Comparison of ENCODE assay signal across 10 cellular contexts in the genomic region with DNA sequence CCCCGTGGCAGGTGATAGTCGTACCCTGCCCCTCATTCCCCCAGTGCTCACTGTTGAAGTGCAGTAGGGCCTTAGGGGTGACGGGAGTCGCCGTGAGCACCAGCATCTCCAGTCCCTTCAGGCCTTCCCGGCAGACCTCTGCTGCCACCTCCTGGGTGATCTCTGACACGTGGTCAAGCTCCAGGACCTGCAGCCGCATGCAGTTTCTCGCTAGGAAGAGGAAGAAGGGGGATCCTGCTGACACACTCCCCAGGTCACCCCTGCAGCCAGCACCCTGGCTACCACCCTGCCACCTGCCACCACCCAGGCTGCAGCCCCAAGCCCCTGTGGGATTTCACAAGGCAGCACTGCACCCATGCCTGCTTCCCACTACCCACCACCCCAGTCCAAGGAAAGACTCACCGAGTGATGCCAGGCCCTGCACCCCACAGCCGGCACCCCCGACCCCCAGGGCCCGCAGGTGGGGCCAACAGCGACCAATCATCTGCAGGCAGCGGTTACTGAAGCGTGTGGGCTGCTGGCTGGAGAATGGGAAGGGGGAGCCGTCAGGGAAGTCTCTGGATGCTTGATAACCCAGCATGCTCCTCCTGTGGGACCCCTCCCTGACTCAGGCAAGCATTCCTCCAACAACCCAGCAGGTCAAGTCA. TPM values are rescaled to one million over a fixed set of nuclear protein-coding genes. Genes with fewer than 3 reads are reported as not detected.
DNase-seq lines count a peak whose midpoint lies in the region; ATAC-seq, FAIRE-seq and TF ChIP-seq lines count a peak whose summit lies in the region.
"Had no signal": no experiment of that assay in that cellular context is flagged by ENCODE, and none has a peak within 500 bp of the region (broad histone marks: within the 10 kb centered on the region; RNA-seq: fewer than 3 reads in every experiment).

No MANE protein-coding gene starts in this region.

- in situ Hi-C loops in IMR-90 (cut with MboI; ENCODE audit: low sequenced_read_pairs) (no loop called here), K562 (cut with MboI) (no loop called here)

- ATAC-seq in IMR-90 (ENCODE audit: low read depth) (peak; percentile 84), K562 (peak; percentile 94), HG03039 (IDR thresholded peaks at IDR 0.05; ENCODE audit: unreplicated experiment) (no peak)
- ATAC-seq in activated T-helper 17 cell treated with anti-CD3 and anti-CD28 coated beads, Interleukin-2, amount 50 U/mL, for 72 hours (replicated peaks) = no peak

- no peak overlapping the region for H3K27ac Mint-ChIP-seq in activated T-helper 17 cell treated with anti-CD3 and anti-CD28 coated beads, Interleukin-2, amount 50 U/mL, for 72 hours

- POLR2A ChIA-PET in IMR-90 (lab: Charles Lee; ENCODE audit: unreplicated experiment) = no interaction called here
- POLR2A ChIA-PET in K562 (lab: Yijun Ruan, JAX) = interaction anchor here (0.6 to 0.9 kb wide), 3 partner anchors 10 to 238 kb away, joined by 3 to 6 read pairs (median 4); no protein-coding TSS in a partner anchor

- no peak overlapping the region for H4K8ac ChIP-seq in IMR-90 (ENCODE audit: low read depth in 2 of 2, low read length in 2 of 2)

- peaks cover 34% of the 10 kb centered on the region for H3K36me3 Mint-ChIP-seq in activated T-helper 17 cell treated with anti-CD3 and anti-CD28 coated beads, Interleukin-2, amount 50 U/mL, for 72 hours (ENCODE audit: low read depth)

- H3K9me1 ChIP-seq in IMR-90 (ENCODE audit: insufficient read depth, low read length) (0 out of 2 replicates have a peak, but pooled peaks cover 3% of the 10 kb centered on the region), K562 (ENCODE audit: control insufficient read depth, insufficient read depth, low read length) (no peaks in the 10 kb centered on the region)

- no peak for TF ChIP-seq EP300 in K562 (IDR thresholded peaks at IDR 0.05; ENCODE audit: low read length)

- H3K9ac ChIP-seq in IMR-90 (ENCODE audit: low read depth, low read length) (no peak overlapping the region), K562 (ENCODE audit: insufficient read depth in 1 of 2, low read depth in 2 of 2, low read length in 2 of 2) (peak overlapping the region in 1 of 2 experiments; percentile 82; a peak in 2 of 4 replicates)

- H3K27me3 ChIP-seq in IMR-90 (ENCODE audit: control insufficient read depth, insufficient read depth, low read length) (no peaks in the 10 kb centered on the region), K562 (ENCODE audit: control insufficient read depth in 2 of 2, insufficient read depth in 2 of 2, low read length in 2 of 2) (no peaks in the 10 kb centered on the region)

- no peak overlapping the region for H2BK5ac ChIP-seq in IMR-90 (ENCODE audit: low read depth, low read length, poor library complexity, severe bottlenecking)

- H2AFZ ChIP-seq in IMR-90 (replicated peaks; ENCODE audit: low read length, poor library complexity) = peak overlapping the region; percentile 62
- H2AFZ ChIP-seq in K562 (ENCODE audit: low read depth, low read length) = peak overlapping the region; percentile 71

- H3K4ac ChIP-seq in IMR-90 (ENCODE audit: low read depth, low read length) = no peak overlapping the region

- H3K36me3 ChIP-seq in IMR-90 (ENCODE audit: control insufficient read depth, insufficient read depth, low read length) (peaks cover 8% of the 10 kb centered on the region), K562 (ENCODE audit: control insufficient read depth, insufficient read depth, low read length) (no peaks in the 10 kb centered on the region)

- peak; percentile 31 for DNase-seq in COLO829 (ENCODE audit: low spot score)
- DNase-seq in IMR-90 = peak; percentile 43
- DNase-seq in K562 (ENCODE audit: extremely low read depth in 1 of 4, low spot score in 3 of 4) = peak; percentile 80 to 84 (median 80)
- DNase-seq in kidney tubule cell (ENCODE audit: low spot score) = peak; percentile 63
- DNase-seq in NCI-H187 treated with DMSO at 0.1 percent for 48 hours (lab: John Stamatoyannopoulos, UW) = no peak
- no peak for DNase-seq in NCI-H2107 treated with DMSO at 0.1 percent for 48 hours (lab: John Stamatoyannopoulos, UW; ENCODE audit: unreplicated experiment)
- DNase-seq: stimulated activated naive B cell treated with anti-CD40 and anti-IgM and Interleukin-4, amounts not matched to agents 10 μg/mL and 1 μg/mL and 100 μg/mL, for 72 hours had no signal

- no peak overlapping the region for H3K4me3 ChIP-seq in IMR-90 (ENCODE audit: insufficient read depth, low read depth, low read length)
- no peak overlapping the region for H3K4me3 ChIP-seq in K562

- no peaks in the 10 kb centered on the region for H3K79me2 ChIP-seq in K562 (ENCODE audit: control insufficient read depth, insufficient read depth, low read length)

- H3K79me1 ChIP-seq in IMR-90 (ENCODE audit: low read depth in 1 of 2, low read length in 2 of 2) = no peaks in the 10 kb centered on the region

- FAIRE-seq in K562 (lab: Jason Lieb, UNC) = peak; percentile 91
- FAIRE-seq: endometrium had no signal

- H2AK5ac ChIP-seq in IMR-90 (ENCODE audit: low read depth, low read length) = no peak overlapping the region

- no TSS peak for BruUV-seq in IMR-90 (replicated peaks; lab: Mats Ljungman, UMichigan)
- BruUV-seq in K562 (replicated peaks; lab: Mats Ljungman, UMichigan) = no TSS peak

- no peaks in the 10 kb centered on the region for H3K4me1 Mint-ChIP-seq in activated T-helper 17 cell treated with anti-CD3 and anti-CD28 coated beads, Interleukin-2, amount 50 U/mL, for 72 hours

- TF ChIP-seq CTCF in IMR-90 (conservative IDR thresholded peaks at IDR 0.05; ENCODE audit: low read depth, low read length) (peak; percentile 45), K562 (IDR thresholded peaks at IDR 0.05 in 2 of 3, conservative IDR thresholded peaks at IDR 0.05 in 1 of 3; ENCODE audit: insufficient read depth in 2 of 3, low read depth in 1 of 3, low read length in 3 of 3) (peak; percentile 80 to 84 (median 80))

- H3K4me1 ChIP-seq in IMR-90 (ENCODE audit: control insufficient read depth, insufficient read depth, low read length) (no peaks in the 10 kb centered on the region), K562 (replicated peaks in 1 of 2; ENCODE audit: control insufficient read depth in 2 of 2, insufficient read depth in 2 of 2, low read length in 2 of 2) (peaks cover 2 to 12% of the 10 kb centered on the region in 2 experiments; a peak in 2 of 5 replicates)

- no peak overlapping the region for H3K4me3 Mint-ChIP-seq in activated T-helper 17 cell treated with anti-CD3 and anti-CD28 coated beads, Interleukin-2, amount 50 U/mL, for 72 hours
- H3K4me3 Mint-ChIP-seq: stimulated activated naive B cell treated with anti-CD40 and anti-IgM and Interleukin-4, amounts not matched to agents 10 μg/mL and 1 μg/mL and 100 μg/mL, for 72 hours had no signal

- H3K14ac ChIP-seq in IMR-90 (replicated peaks; ENCODE audit: low read depth, low read length) = no peak overlapping the region

- H4K20me1 ChIP-seq in IMR-90 (ENCODE audit: insufficient read depth, low read length) (peaks cover 8% of the 10 kb centered on the region), K562 (replicated peaks; ENCODE audit: control insufficient read depth, insufficient read depth, low read length) (peaks cover 6% of the 10 kb centered on the region; the same call in 1 of the 2 replicates)

- H3K27ac ChIP-seq in IMR-90 (ENCODE audit: insufficient read depth, low read length) (no peak overlapping the region), K562 (ENCODE audit: extremely low read depth, low read depth, low read length) (no peak overlapping the region)

- no peak overlapping the region for H4K91ac ChIP-seq in IMR-90 (ENCODE audit: insufficient read depth, low read depth, low read length)

- intact Hi-C loops in IMR-90 (cut with micrococcal nuclease) (loop anchor here (5.0 kb wide), 1 partner anchor 98 kb away; no protein-coding TSS in a partner anchor), K562 (cut with micrococcal nuclease) (loop anchor here (1.0 to 5.0 kb wide), 3 partner anchors 48 to 367 kb away; no protein-coding TSS in a partner anchor)

- CTCF ChIA-PET in IMR-90 (lab: Yijun Ruan, JAX) = interaction anchor here (0.7 kb wide), 1 partner anchor 11 kb away, joined by 4 read pairs; no protein-coding TSS in a partner anchor
- CTCF ChIA-PET in K562 (lab: Yijun Ruan, JAX; ENCODE audit: low intra/inter-chr PET ratio) = interaction anchor here (1.0 to 2.0 kb wide), 4 partner anchors 100 to 373 kb away, joined by 3 to 10 read pairs (median 5); a partner anchor contains a TSS

- no peak overlapping the region for H2BK120ac ChIP-seq in IMR-90 (ENCODE audit: low read depth, low read length)

- H2BK15ac ChIP-seq in IMR-90 (ENCODE audit: low read depth, low read length) = no peak overlapping the region

- H2BK20ac ChIP-seq in IMR-90 (ENCODE audit: low read depth, low read length) = no peak overlapping the region

- H4K5ac ChIP-seq in IMR-90 (ENCODE audit: low read depth, low read length) = no peak overlapping the region

- H3K23ac ChIP-seq in IMR-90 (ENCODE audit: low read depth, low read length) = no peak overlapping the region

- no peak overlapping the region for H2AK9ac ChIP-seq in IMR-90 (replicated peaks; ENCODE audit: low read depth, low read length, poor library complexity)

- dilution Hi-C loops in IMR-90 (cut with HindIII; ENCODE audit: low sequenced_read_pairs, unreplicated experiment) = no loop called here

- H3K9me3 ChIP-seq in IMR-90 (ENCODE audit: control insufficient read depth, insufficient read depth, low read length) (no peaks in the 10 kb centered on the region), K562 (replicated peaks; ENCODE audit: control insufficient read depth, insufficient read depth, low read depth, low read length) (no peaks in the 10 kb centered on the region)

- WGBS in IMR-90 (ENCODE audit: extremely low coverage in 2 of 2, insufficient read length in 1 of 2), 2 experiments = 21% methylated on average over 4 of the region's 17 CpGs; no CpG with 5 or more reads in 1 of the 2 experiments
- 15% methylated on average over 16 of the region's 17 CpGs for WGBS in K562 (ENCODE audit: insufficient coverage, low coverage, missing lambda C conversion rate)

- H3K56ac ChIP-seq in IMR-90 (ENCODE audit: extremely low read depth, insufficient read depth, low read length) = no peak overlapping the region

- no peak overlapping the region for H3K18ac ChIP-seq in IMR-90 (ENCODE audit: low read depth, low read length)

- TF ChIP-seq RAD21 in IMR-90 (IDR thresholded peaks at IDR 0.05; ENCODE audit: low read length) (peak; percentile 46), K562 (CRISPR knock-in tag; conservative IDR thresholded peaks at IDR 0.05 in 1 of 2, IDR thresholded peaks at IDR 0.05 in 1 of 2) (peak; percentile 58 to 77)

- H3K27me3 Mint-ChIP-seq in activated T-helper 17 cell treated with anti-CD3 and anti-CD28 coated beads, Interleukin-2, amount 50 U/mL, for 72 hours = no peaks in the 10 kb centered on the region
- H3K27me3 Mint-ChIP-seq: stimulated activated naive B cell treated with anti-CD40 and anti-IgM and Interleukin-4, amounts not matched to agents 10 μg/mL and 1 μg/mL and 100 μg/mL, for 72 hours had no signal

- H3K9me3 Mint-ChIP-seq in activated T-helper 17 cell treated with anti-CD3 and anti-CD28 coated beads, Interleukin-2, amount 50 U/mL, for 72 hours = no peaks in the 10 kb centered on the region
- H3K9me3 Mint-ChIP-seq: stimulated activated naive B cell treated with anti-CD40 and anti-IgM and Interleukin-4, amounts not matched to agents 10 μg/mL and 1 μg/mL and 100 μg/mL, for 72 hours had no signal

- TF ChIP-seq POLR2A in IMR-90 (IDR thresholded peaks at IDR 0.05; ENCODE audit: low read depth, low read length) (no peak), K562 (conservative IDR thresholded peaks at IDR 0.05) (no peak)

- H3K4me2 ChIP-seq in IMR-90 (ENCODE audit: low read depth, low read length) (no peak overlapping the region), K562 (ENCODE audit: insufficient read depth, low read length) (no peak overlapping the region)

RNA-seq across cellular contexts. Expression of a gene that starts 23.8 kb away (rescaled TPM):
- total RNA-seq in IMR-90 (2012; rRNA removed) = 0.54 and 0.83 TPM in 2 replicates
- polyA plus RNA-seq in IMR-90 (2012; rRNA removed) = 3.4 and 3.7 TPM in 2 replicates
- polyA plus RNA-seq in IMR-90 (2012; cell fraction: cytosol; rRNA removed) = 1.5 and 2.1 TPM in 2 replicates
- 13.6 and 17.8 TPM in 2 replicates for polyA plus RNA-seq in IMR-90 (2012; cell fraction: nucleus; rRNA removed; ENCODE audit: low replicate concordance)
- total RNA-seq in K562 (2011; cell fraction: chromatin; rRNA removed; ENCODE audit: low replicate concordance) = 9.4 and 23.0 TPM in 2 replicates
- 12.6 and 13.2 TPM in 2 replicates for total RNA-seq in K562 (2011; cell fraction: nucleolus; rRNA removed)
- total RNA-seq in K562 (2011; cell fraction: nucleoplasm; rRNA removed) = 9.8 and 10.7 TPM in 2 replicates
- 3.5 and 4.8 TPM in 2 replicates for total RNA-seq in K562 (2014; rRNA removed)
- 1.5 and 1.9 TPM in 2 replicates for total RNA-seq in K562 (2014; rRNA removed; fragmentation: Illumina TruSeq; extraction: Trizol)
- 1.4 and 1.9 TPM in 2 replicates for total RNA-seq in K562 (2015; rRNA removed; fragmentation: Illumina TruSeq; extraction: Trizol)
- 7.7 and 8.2 TPM in 2 replicates for total RNA-seq in K562 (2021)
- 5.5 and 6.1 TPM in 2 replicates for polyA plus RNA-seq in K562 (2011; rRNA removed)
- polyA plus RNA-seq in K562 (2011; cell fraction: cytosol; rRNA removed) = 5.6 and 7.1 TPM in 2 replicates
- polyA plus RNA-seq in K562 (2011; cell fraction: nucleus; rRNA removed) = 26.4 and 47.6 TPM in 2 replicates
- 3.4 and 4.5 TPM in 2 replicates for polyA plus RNA-seq in K562 (2012)
- 4.1 and 4.4 TPM in 2 replicates for polyA plus RNA-seq in K562 (2014; fragmentation: Illumina TruSeq; extraction: Trizol)
- under 1 TPM; 0.21 to 0.36 TPM for polyA plus RNA-seq in K562 (2014; fragmentation: Nextera tagmentation; extraction: Ambion mirVana)
- 6.8 and 7.1 TPM in 2 replicates for polyA plus RNA-seq in K562 (2014; rRNA removed)
- 3.4 and 4.9 TPM in 2 replicates for polyA minus RNA-seq in K562 (2011; rRNA and poly(A)+ RNA removed)
- 3.2 and 5.6 TPM in 2 replicates for polyA minus RNA-seq in K562 (2011; cell fraction: cytosol; rRNA and poly(A)+ RNA removed)
- 8.7 and 9.3 TPM in 2 replicates for polyA minus RNA-seq in K562 (2011; cell fraction: nucleus; rRNA and poly(A)+ RNA removed)
- 10 to 100 TPM; 32.2 to 36.3 TPM for total RNA-seq in activated T-helper 17 cell treated with anti-CD3 and anti-CD28 coated beads, Interleukin-2, amount 50 U/mL, for 72 hours

RNA-seq across cellular contexts. Expression of a gene that starts 26.4 kb away (rescaled TPM):
- total RNA-seq in IMR-90 (2012; rRNA removed) = 557 and 575 TPM in 2 replicates
- polyA plus RNA-seq in IMR-90 (2012; rRNA removed) = 321 and 329 TPM in 2 replicates
- 226 and 323 TPM in 2 replicates for polyA plus RNA-seq in IMR-90 (2012; cell fraction: cytosol; rRNA removed)
- polyA plus RNA-seq in IMR-90 (2012; cell fraction: nucleus; rRNA removed; ENCODE audit: low replicate concordance) = 107 and 114 TPM in 2 replicates
- 147 and 196 TPM in 2 replicates for total RNA-seq in K562 (2011; cell fraction: chromatin; rRNA removed; ENCODE audit: low replicate concordance)
- 171 and 174 TPM in 2 replicates for total RNA-seq in K562 (2011; cell fraction: nucleolus; rRNA removed)
- 140 and 154 TPM in 2 replicates for total RNA-seq in K562 (2011; cell fraction: nucleoplasm; rRNA removed)
- total RNA-seq in K562 (2014; rRNA removed) = 638 and 695 TPM in 2 replicates
- 579 and 592 TPM in 2 replicates for total RNA-seq in K562 (2014; rRNA removed; fragmentation: Illumina TruSeq; extraction: Trizol)
- 599 and 679 TPM in 2 replicates for total RNA-seq in K562 (2015; rRNA removed; fragmentation: Illumina TruSeq; extraction: Trizol)
- total RNA-seq in K562 (2021) = 647 and 659 TPM in 2 replicates
- 366 and 847 TPM in 2 replicates for polyA plus RNA-seq in K562 (2011; rRNA removed)
- polyA plus RNA-seq in K562 (2011; cell fraction: cytosol; rRNA removed) = 404 and 796 TPM in 2 replicates
- polyA plus RNA-seq in K562 (2011; cell fraction: nucleus; rRNA removed) = 126 and 224 TPM in 2 replicates
- polyA plus RNA-seq in K562 (2012) = 329 and 1,243 TPM in 2 replicates
- polyA plus RNA-seq in K562 (2014; fragmentation: Illumina TruSeq; extraction: Trizol) = 833 and 856 TPM in 2 replicates
- 100 to 1,000 TPM; 326 to 587 TPM for polyA plus RNA-seq in K562 (2014; fragmentation: Nextera tagmentation; extraction: Ambion mirVana)
- 625 and 697 TPM in 2 replicates for polyA plus RNA-seq in K562 (2014; rRNA removed)
- polyA minus RNA-seq in K562 (2011; rRNA and poly(A)+ RNA removed) = 536 and 870 TPM in 2 replicates
- polyA minus RNA-seq in K562 (2011; cell fraction: cytosol; rRNA and poly(A)+ RNA removed) = 230 and 274 TPM in 2 replicates
- polyA minus RNA-seq in K562 (2011; cell fraction: nucleus; rRNA and poly(A)+ RNA removed) = 90.9 and 94.3 TPM in 2 replicates
- 100 to 1,000 TPM; 317 to 592 TPM for total RNA-seq in activated T-helper 17 cell treated with anti-CD3 and anti-CD28 coated beads, Interleukin-2, amount 50 U/mL, for 72 hours

RNA-seq across cellular contexts. Expression of a gene that starts 27.4 kb away (rescaled TPM):
- 13.1 and 14.4 TPM in 2 replicates for total RNA-seq in IMR-90 (2012; rRNA removed)
- 18.4 and 23.1 TPM in 2 replicates for polyA plus RNA-seq in IMR-90 (2012; rRNA removed)
- 18.4 and 22.8 TPM in 2 replicates for polyA plus RNA-seq in IMR-90 (2012; cell fraction: cytosol; rRNA removed)
- polyA plus RNA-seq in IMR-90 (2012; cell fraction: nucleus; rRNA removed; ENCODE audit: low replicate concordance) = 5.8 and 9.0 TPM in 2 replicates
- 11.4 and 34.2 TPM in 2 replicates for total RNA-seq in K562 (2011; cell fraction: chromatin; rRNA removed; ENCODE audit: low replicate concordance)
- 47.5 and 50.4 TPM in 2 replicates for total RNA-seq in K562 (2011; cell fraction: nucleolus; rRNA removed)
- 38.3 and 45.1 TPM in 2 replicates for total RNA-seq in K562 (2011; cell fraction: nucleoplasm; rRNA removed)
- total RNA-seq in K562 (2014; rRNA removed) = 43.1 and 47.4 TPM in 2 replicates
- total RNA-seq in K562 (2014; rRNA removed; fragmentation: Illumina TruSeq; extraction: Trizol) = 26.1 and 32.9 TPM in 2 replicates
- total RNA-seq in K562 (2015; rRNA removed; fragmentation: Illumina TruSeq; extraction: Trizol) = 33.8 and 33.9 TPM in 2 replicates
- 36.3 and 41.2 TPM in 2 replicates for total RNA-seq in K562 (2021)
- polyA plus RNA-seq in K562 (2011; rRNA removed) = 23.3 and 34.2 TPM in 2 replicates
- polyA plus RNA-seq in K562 (2011; cell fraction: cytosol; rRNA removed) = 27.5 and 84.8 TPM in 2 replicates
- 13.6 and 23.0 TPM in 2 replicates for polyA plus RNA-seq in K562 (2011; cell fraction: nucleus; rRNA removed)
- polyA plus RNA-seq in K562 (2012) = 34.4 and 39.4 TPM in 2 replicates
- 36.1 and 38.5 TPM in 2 replicates for polyA plus RNA-seq in K562 (2014; fragmentation: Illumina TruSeq; extraction: Trizol)
- polyA plus RNA-seq in K562 (2014; fragmentation: Nextera tagmentation; extraction: Ambion mirVana) = 10 to 100 TPM in 1 of 2 experiments, 1 to 10 TPM in 1; 7.3 to 10.7 TPM
- polyA plus RNA-seq in K562 (2014; rRNA removed) = 40.9 and 43.1 TPM in 2 replicates
- 9.2 and 20.3 TPM in 2 replicates for polyA minus RNA-seq in K562 (2011; rRNA and poly(A)+ RNA removed)
- polyA minus RNA-seq in K562 (2011; cell fraction: cytosol; rRNA and poly(A)+ RNA removed) = 9.3 and 18.8 TPM in 2 replicates
- 6.7 and 7.3 TPM in 2 replicates for polyA minus RNA-seq in K562 (2011; cell fraction: nucleus; rRNA and poly(A)+ RNA removed)
- total RNA-seq in activated T-helper 17 cell treated with anti-CD3 and anti-CD28 coated beads, Interleukin-2, amount 50 U/mL, for 72 hours = 10 to 100 TPM in 1 of 2 donors, 1 to 10 TPM in 1; 10.0 to 16.0 TPM

RNA-seq across cellular contexts. Expression of a gene that starts 32.9 kb away (rescaled TPM):
- total RNA-seq in IMR-90 (2012; rRNA removed) (not detected in 2 replicates), K562 (2014; rRNA removed) (not detected in 2 replicates), K562 (2014; rRNA removed; fragmentation: Illumina TruSeq; extraction: Trizol) (not detected in 2 replicates), K562 (2015; rRNA removed; fragmentation: Illumina TruSeq; extraction: Trizol) (not detected in 2 replicates), K562 (2021) (not detected in 2 replicates)
- polyA plus RNA-seq in IMR-90 (2012; rRNA removed) (not detected in 2 replicates), K562 (2011; rRNA removed) (not detected in 2 replicates), K562 (2014; fragmentation: Illumina TruSeq; extraction: Trizol) (not detected in 2 replicates), K562 (2014; fragmentation: Nextera tagmentation; extraction: Ambion mirVana) (not detected), K562 (2014; rRNA removed) (not detected in 2 replicates)
- 0.14 TPM in 2 replicates for polyA plus RNA-seq in IMR-90 (2012; cell fraction: cytosol; rRNA removed)
- 0.30 and 0.76 TPM in 2 replicates for polyA plus RNA-seq in IMR-90 (2012; cell fraction: nucleus; rRNA removed; ENCODE audit: low replicate concordance)
- total RNA-seq in K562 (2011; cell fraction: chromatin; rRNA removed; ENCODE audit: low replicate concordance) = not detected in 2 replicates
- total RNA-seq in K562 (2011; cell fraction: nucleolus; rRNA removed) = not detected in 2 replicates
- not detected in 2 replicates for total RNA-seq in K562 (2011; cell fraction: nucleoplasm; rRNA removed)
- not detected in 2 replicates for polyA plus RNA-seq in K562 (2011; cell fraction: cytosol; rRNA removed)
- polyA plus RNA-seq in K562 (2011; cell fraction: nucleus; rRNA removed) = not detected in 2 replicates
- not detected in 2 replicates for polyA plus RNA-seq in K562 (2012)
- polyA minus RNA-seq in K562 (2011; rRNA and poly(A)+ RNA removed) = not detected in 2 replicates
- polyA minus RNA-seq in K562 (2011; cell fraction: cytosol; rRNA and poly(A)+ RNA removed) = not detected in 2 replicates
- polyA minus RNA-seq in K562 (2011; cell fraction: nucleus; rRNA and poly(A)+ RNA removed) = not detected in 2 replicates
- under 1 TPM; 0.11 to 0.29 TPM for total RNA-seq in activated T-helper 17 cell treated with anti-CD3 and anti-CD28 coated beads, Interleukin-2, amount 50 U/mL, for 72 hours

RNA-seq across cellular contexts. Expression of a gene that starts 46.4 kb away (rescaled TPM):
- total RNA-seq in IMR-90 (2012; rRNA removed) (18.9 and 19.7 TPM in 2 replicates), K562 (2014; rRNA removed) (32.0 and 39.5 TPM in 2 replicates), K562 (2014; rRNA removed; fragmentation: Illumina TruSeq; extraction: Trizol) (27.8 and 30.7 TPM in 2 replicates), K562 (2015; rRNA removed; fragmentation: Illumina TruSeq; extraction: Trizol) (34.7 and 37.2 TPM in 2 replicates), K562 (2021) (43.4 and 44.4 TPM in 2 replicates)
- polyA plus RNA-seq in IMR-90 (2012; rRNA removed) (16.9 and 17.8 TPM in 2 replicates), K562 (2011; rRNA removed) (32.8 and 46.7 TPM in 2 replicates), K562 (2014; fragmentation: Illumina TruSeq; extraction: Trizol) (49.9 and 56.8 TPM in 2 replicates), K562 (2014; fragmentation: Nextera tagmentation; extraction: Ambion mirVana) (10 to 100 TPM; 11.4 to 20.8 TPM), K562 (2014; rRNA removed) (31.7 and 51.6 TPM in 2 replicates)
- polyA plus RNA-seq in IMR-90 (2012; cell fraction: cytosol; rRNA removed) = 10.8 and 12.0 TPM in 2 replicates
- polyA plus RNA-seq in IMR-90 (2012; cell fraction: nucleus; rRNA removed; ENCODE audit: low replicate concordance) = 36.5 and 44.1 TPM in 2 replicates
- total RNA-seq in K562 (2011; cell fraction: chromatin; rRNA removed; ENCODE audit: low replicate concordance) = 42.1 and 110 TPM in 2 replicates
- 65.9 and 71.5 TPM in 2 replicates for total RNA-seq in K562 (2011; cell fraction: nucleolus; rRNA removed)
- total RNA-seq in K562 (2011; cell fraction: nucleoplasm; rRNA removed) = 61.0 and 61.4 TPM in 2 replicates
- 31.4 and 48.2 TPM in 2 replicates for polyA plus RNA-seq in K562 (2011; cell fraction: cytosol; rRNA removed)
- 43.5 and 96.9 TPM in 2 replicates for polyA plus RNA-seq in K562 (2011; cell fraction: nucleus; rRNA removed)
- polyA plus RNA-seq in K562 (2012) = 30.6 and 31.1 TPM in 2 replicates
- polyA minus RNA-seq in K562 (2011; rRNA and poly(A)+ RNA removed) = 19.6 and 36.4 TPM in 2 replicates
- 9.3 and 21.5 TPM in 2 replicates for polyA minus RNA-seq in K562 (2011; cell fraction: cytosol; rRNA and poly(A)+ RNA removed)
- 23.3 and 27.6 TPM in 2 replicates for polyA minus RNA-seq in K562 (2011; cell fraction: nucleus; rRNA and poly(A)+ RNA removed)
- 10 to 100 TPM; 36.5 to 37.6 TPM for total RNA-seq in activated T-helper 17 cell treated with anti-CD3 and anti-CD28 coated beads, Interleukin-2, amount 50 U/mL, for 72 hours

Comparison
In these comparisons a context has a peak if more than half of its experiments do, and no peak if none do; other contexts are left out.
1. DNase-seq: peak in COLO829 (single experiment), IMR-90 (single experiment), K562 (4 of 4) and kidney tubule cell (single experiment); none in NCI-H187 treated with DMSO at 0.1 percent for 48 hours (single experiment) and NCI-H2107 treated with DMSO at 0.1 percent for 48 hours (single experiment).
2. ATAC-seq: peak in IMR-90 (single experiment) and K562 (single experiment); none in activated T-helper 17 cell treated with anti-CD3 and anti-CD28 coated beads, Interleukin-2, amount 50 U/mL, for 72 hours (single experiment) and HG03039 (single experiment).